Comparison of ENCODE assay signal across 28 cellular contexts in genomic region chr6:84046755-84047154, GRCh38. TPM values are rescaled to one million over a fixed set of nuclear protein-coding genes. Genes with fewer than 3 reads are reported as not detected.
"Had no signal": no experiment of that assay in that cellular context is flagged by ENCODE, and none has a peak within 500 bp of the region (broad histone marks: within the 10 kb centered on the region; RNA-seq: fewer than 3 reads in every experiment).

No MANE protein-coding gene starts in this region.

- H3K9me3 Mint-ChIP-seq: nephron progenitor cell; stimulated activated memory B cell treated with anti-CD40 and anti-IgM and Interleukin-4, amounts not matched to agents 10 μg/mL and 1 μg/mL and 100 μg/mL, for 72 hours; stimulated activated naive CD8-positive, alpha-beta T cell treated with anti-CD3 and anti-CD28 coated beads, Interleukin-15, amount 100 ng/mL, for 72 hours; type B pancreatic cell had no signal

- H3K4me3 Mint-ChIP-seq: immature natural killer cell; mesothelial cell of epicardium; naive B cell; natural killer cell; nephron progenitor cell; neural progenitor cell; stimulated activated memory B cell treated with anti-CD40 and anti-IgM and Interleukin-4, amounts not matched to agents 10 μg/mL and 1 μg/mL and 100 μg/mL, for 72 hours; stimulated activated naive CD8-positive, alpha-beta T cell treated with anti-CD3 and anti-CD28 coated beads, Interleukin-15, amount 100 ng/mL, for 72 hours; type B pancreatic cell had no signal

- DNase-seq: hypothalamus; immature natural killer cell; kidney; left colon; left lung; mesendoderm; naive B cell; natural killer cell; nephron progenitor cell; occipital lobe; ovary; right lobe of liver; stimulated activated CD4-positive, alpha-beta T cell treated with anti-CD3 and anti-CD28 coated beads, Interleukin-1b, Interleukin-23, amount 100 ng/mL, for 48 hours; stimulated activated CD4-positive, alpha-beta T cell treated with anti-CD3 and anti-CD28 coated beads, Interleukin-2, amount 100 ng/mL, for 48 hours; stimulated activated CD4-positive, alpha-beta T cell treated with anti-CD3 and anti-CD28 coated beads, Interleukin-4, amount 100 ng/mL, for 4 hours; stimulated activated CD8-positive, alpha-beta memory T cell treated with anti-CD3 and anti-CD28 coated beads, Interleukin-4, amount 100 ng/mL, for 48 hours; stimulated activated naive CD4-positive, alpha-beta T cell treated with Interleukin-2 at 50 U/mL for 16 hours; stimulated activated naive CD8-positive, alpha-beta T cell treated with anti-CD3 and anti-CD28 coated beads, Interleukin-15, amount 100 ng/mL, for 72 hours; substantia nigra; uterus had no signal

- H3K4me1 Mint-ChIP-seq: naive B cell; stimulated activated memory B cell treated with anti-CD40 and anti-IgM and Interleukin-4, amounts not matched to agents 10 μg/mL and 1 μg/mL and 100 μg/mL, for 72 hours; stimulated activated naive CD8-positive, alpha-beta T cell treated with anti-CD3 and anti-CD28 coated beads, Interleukin-15, amount 100 ng/mL, for 72 hours had no signal

- H3K27ac Mint-ChIP-seq: immature natural killer cell; mesothelial cell of epicardium; naive B cell; natural killer cell; nephron progenitor cell; neural progenitor cell; progenitor cell of endocrine pancreas; stimulated activated memory B cell treated with anti-CD40 and anti-IgM and Interleukin-4, amounts not matched to agents 10 μg/mL and 1 μg/mL and 100 μg/mL, for 72 hours; stimulated activated naive CD8-positive, alpha-beta T cell treated with anti-CD3 and anti-CD28 coated beads, Interleukin-15, amount 100 ng/mL, for 72 hours; type B pancreatic cell had no signal

- ATAC-seq: left colon; left lung; natural killer cell; right lobe of liver; stimulated activated memory B cell treated with anti-CD40 and anti-IgM and Interleukin-4, amounts not matched to agents 10 μg/mL and 1 μg/mL and 100 μg/mL, for 72 hours; stimulated activated naive CD8-positive, alpha-beta T cell treated with anti-CD3 and anti-CD28 coated beads, Interleukin-15, amount 100 ng/mL, for 72 hours had no signal

- H3K27me3 ChIP-seq: left lung, neural progenitor cell, neutrophil, ovary, right atrium auricular region, right lobe of liver, tibial nerve, uterus had no signal

- H3K4me1 ChIP-seq: left lung, right lobe of liver, uterus had no signal

- H3K27ac ChIP-seq: left lung, neural progenitor cell, neutrophil, ovary, right atrium auricular region, right lobe of liver, tibial nerve, uterus had no signal

- H3K36me3 Mint-ChIP-seq: immature natural killer cell; mesothelial cell of epicardium; naive B cell; natural killer cell; neural progenitor cell; stimulated activated memory B cell treated with anti-CD40 and anti-IgM and Interleukin-4, amounts not matched to agents 10 μg/mL and 1 μg/mL and 100 μg/mL, for 72 hours had no signal

RNA-seq across cellular contexts. Expression of gene MRAP2, which starts 13.2 kb away (rescaled TPM):
- total RNA-seq: natural killer cell had no signal
- polyA plus RNA-seq: immature natural killer cell had no signal
